Comparison of ENCODE assay signal across 1 cellular context in the genomic region with DNA sequence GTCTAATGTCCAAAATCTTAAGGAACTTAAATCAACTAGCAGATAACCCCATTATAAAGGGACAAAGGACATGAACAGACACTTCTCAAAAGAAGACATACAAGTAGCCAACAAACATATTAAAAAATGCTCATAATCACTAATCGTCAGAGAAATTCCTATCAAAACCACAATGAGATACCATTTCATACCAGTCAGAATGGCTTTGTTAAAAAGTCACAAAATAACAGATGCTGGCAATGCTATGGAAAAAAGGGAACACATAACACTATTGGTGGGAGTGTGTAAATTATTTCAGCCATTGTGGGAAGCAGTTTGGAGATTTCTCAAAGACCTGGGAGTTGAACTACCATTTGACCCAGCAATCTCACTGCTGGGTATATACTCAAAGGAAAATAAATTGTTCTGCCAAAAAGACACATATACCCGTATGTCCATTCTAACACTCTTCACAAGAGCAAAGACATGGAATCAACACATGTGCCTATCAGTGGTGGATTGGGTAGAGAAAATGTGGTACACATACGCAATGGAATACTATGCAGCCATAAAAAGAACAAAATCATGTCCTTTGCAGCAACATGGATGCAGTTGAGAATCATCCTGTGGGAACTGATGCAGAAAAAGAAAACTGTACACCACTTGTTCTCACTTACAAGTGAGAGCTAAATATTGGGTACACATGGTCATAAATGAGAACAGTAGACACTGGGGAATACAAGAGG.
TF ChIP-seq lines count a peak whose summit lies in the region.

No MANE protein-coding gene starts in this region.

TF ChIP-seq in HepG2, 621 proteins besides CTCF, POLR2A, EP300 and RAD21 (continued from another document):
- TF ChIP-seq, protein P1, sequence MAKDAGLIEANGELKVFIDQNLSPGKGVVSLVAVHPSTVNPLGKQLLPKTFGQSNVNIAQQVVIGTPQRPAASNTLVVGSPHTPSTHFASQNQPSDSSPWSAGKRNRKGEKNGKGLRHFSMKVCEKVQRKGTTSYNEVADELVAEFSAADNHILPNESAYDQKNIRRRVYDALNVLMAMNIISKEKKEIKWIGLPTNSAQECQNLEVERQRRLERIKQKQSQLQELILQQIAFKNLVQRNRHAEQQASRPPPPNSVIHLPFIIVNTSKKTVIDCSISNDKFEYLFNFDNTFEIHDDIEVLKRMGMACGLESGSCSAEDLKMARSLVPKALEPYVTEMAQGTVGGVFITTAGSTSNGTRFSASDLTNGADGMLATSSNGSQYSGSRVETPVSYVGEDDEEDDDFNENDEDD (CRISPR knock-in tag; IDR thresholded peaks at IDR 0.05; ENCODE audit: borderline replicate concordance): no peak
- TF ChIP-seq, protein P2, sequence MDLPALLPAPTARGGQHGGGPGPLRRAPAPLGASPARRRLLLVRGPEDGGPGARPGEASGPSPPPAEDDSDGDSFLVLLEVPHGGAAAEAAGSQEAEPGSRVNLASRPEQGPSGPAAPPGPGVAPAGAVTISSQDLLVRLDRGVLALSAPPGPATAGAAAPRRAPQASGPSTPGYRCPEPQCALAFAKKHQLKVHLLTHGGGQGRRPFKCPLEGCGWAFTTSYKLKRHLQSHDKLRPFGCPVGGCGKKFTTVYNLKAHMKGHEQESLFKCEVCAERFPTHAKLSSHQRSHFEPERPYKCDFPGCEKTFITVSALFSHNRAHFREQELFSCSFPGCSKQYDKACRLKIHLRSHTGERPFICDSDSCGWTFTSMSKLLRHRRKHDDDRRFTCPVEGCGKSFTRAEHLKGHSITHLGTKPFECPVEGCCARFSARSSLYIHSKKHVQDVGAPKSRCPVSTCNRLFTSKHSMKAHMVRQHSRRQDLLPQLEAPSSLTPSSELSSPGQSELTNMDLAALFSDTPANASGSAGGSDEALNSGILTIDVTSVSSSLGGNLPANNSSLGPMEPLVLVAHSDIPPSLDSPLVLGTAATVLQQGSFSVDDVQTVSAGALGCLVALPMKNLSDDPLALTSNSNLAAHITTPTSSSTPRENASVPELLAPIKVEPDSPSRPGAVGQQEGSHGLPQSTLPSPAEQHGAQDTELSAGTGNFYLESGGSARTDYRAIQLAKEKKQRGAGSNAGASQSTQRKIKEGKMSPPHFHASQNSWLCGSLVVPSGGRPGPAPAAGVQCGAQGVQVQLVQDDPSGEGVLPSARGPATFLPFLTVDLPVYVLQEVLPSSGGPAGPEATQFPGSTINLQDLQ (CRISPR knock-in tag; IDR thresholded peaks at IDR 0.05): no peak
- TF ChIP-seq ZZZ3 (CRISPR knock-in tag; IDR thresholded peaks at IDR 0.05; ENCODE audit: borderline replicate concordance): no peak
- TF ChIP-seq SRSF4 (IDR thresholded peaks at IDR 0.05; ENCODE audit: low read depth, low read length, poor library complexity, severe bottlenecking): no peak
- TF ChIP-seq CCAR2 (optimal IDR thresholded peaks at IDR 0.05; ENCODE audit: low read depth, low read length): no peak
- TF ChIP-seq, protein P3, sequence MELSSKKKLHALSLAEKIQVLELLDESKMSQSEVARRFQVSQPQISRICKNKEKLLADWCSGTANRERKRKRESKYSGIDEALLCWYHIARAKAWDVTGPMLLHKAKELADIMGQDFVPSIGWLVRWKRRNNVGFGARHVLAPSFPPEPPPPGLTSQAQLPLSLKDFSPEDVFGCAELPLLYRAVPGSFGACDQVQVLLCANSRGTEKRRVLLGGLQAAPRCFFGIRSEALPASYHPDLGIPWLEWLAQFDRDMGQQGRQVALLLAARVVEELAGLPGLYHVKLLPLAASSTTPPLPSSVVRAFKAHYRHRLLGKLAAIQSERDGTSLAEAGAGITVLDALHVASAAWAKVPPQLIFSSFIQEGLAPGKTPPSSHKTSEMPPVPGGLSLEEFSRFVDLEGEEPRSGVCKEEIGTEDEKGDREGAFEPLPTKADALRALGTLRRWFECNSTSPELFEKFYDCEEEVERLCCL (CRISPR knock-in tag; IDR thresholded peaks at IDR 0.05; ENCODE audit: borderline replicate concordance): no peak
- TF ChIP-seq, protein P4, sequence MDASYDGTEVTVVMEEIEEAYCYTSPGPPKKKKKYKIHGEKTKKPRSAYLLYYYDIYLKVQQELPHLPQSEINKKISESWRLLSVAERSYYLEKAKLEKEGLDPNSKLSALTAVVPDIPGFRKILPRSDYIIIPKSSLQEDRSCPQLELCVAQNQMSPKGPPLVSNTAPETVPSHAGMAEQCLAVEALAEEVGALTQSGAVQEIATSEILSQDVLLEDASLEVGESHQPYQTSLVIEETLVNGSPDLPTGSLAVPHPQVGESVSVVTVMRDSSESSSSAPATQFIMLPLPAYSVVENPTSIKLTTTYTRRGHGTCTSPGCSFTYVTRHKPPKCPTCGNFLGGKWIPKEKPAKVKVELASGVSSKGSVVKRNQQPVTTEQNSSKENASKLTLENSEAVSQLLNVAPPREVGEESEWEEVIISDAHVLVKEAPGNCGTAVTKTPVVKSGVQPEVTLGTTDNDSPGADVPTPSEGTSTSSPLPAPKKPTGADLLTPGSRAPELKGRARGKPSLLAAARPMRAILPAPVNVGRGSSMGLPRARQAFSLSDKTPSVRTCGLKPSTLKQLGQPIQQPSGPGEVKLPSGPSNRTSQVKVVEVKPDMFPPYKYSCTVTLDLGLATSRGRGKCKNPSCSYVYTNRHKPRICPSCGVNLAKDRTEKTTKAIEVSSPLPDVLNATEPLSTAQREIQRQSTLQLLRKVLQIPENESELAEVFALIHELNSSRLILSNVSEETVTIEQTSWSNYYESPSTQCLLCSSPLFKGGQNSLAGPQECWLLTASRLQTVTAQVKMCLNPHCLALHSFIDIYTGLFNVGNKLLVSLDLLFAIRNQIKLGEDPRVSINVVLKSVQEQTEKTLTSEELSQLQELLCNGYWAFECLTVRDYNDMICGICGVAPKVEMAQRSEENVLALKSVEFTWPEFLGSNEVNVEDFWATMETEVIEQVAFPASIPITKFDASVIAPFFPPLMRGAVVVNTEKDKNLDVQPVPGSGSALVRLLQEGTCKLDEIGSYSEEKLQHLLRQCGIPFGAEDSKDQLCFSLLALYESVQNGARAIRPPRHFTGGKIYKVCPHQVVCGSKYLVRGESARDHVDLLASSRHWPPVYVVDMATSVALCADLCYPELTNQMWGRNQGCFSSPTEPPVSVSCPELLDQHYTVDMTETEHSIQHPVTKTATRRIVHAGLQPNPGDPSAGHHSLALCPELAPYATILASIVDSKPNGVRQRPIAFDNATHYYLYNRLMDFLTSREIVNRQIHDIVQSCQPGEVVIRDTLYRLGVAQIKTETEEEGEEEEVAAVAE (CRISPR knock-in tag; IDR thresholded peaks at IDR 0.05; ENCODE audit: borderline replicate concordance): no peak
- TF ChIP-seq, protein P5, sequence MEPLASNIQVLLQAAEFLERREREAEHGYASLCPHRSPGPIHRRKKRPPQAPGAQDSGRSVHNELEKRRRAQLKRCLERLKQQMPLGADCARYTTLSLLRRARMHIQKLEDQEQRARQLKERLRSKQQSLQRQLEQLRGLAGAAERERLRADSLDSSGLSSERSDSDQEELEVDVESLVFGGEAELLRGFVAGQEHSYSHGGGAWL (CRISPR knock-in tag; IDR thresholded peaks at IDR 0.05): no peak
TF ChIP-seq in HepG2: peak in this region for 0.
